ENCODE assay signal across 23 cellular contexts in the genomic region with DNA sequence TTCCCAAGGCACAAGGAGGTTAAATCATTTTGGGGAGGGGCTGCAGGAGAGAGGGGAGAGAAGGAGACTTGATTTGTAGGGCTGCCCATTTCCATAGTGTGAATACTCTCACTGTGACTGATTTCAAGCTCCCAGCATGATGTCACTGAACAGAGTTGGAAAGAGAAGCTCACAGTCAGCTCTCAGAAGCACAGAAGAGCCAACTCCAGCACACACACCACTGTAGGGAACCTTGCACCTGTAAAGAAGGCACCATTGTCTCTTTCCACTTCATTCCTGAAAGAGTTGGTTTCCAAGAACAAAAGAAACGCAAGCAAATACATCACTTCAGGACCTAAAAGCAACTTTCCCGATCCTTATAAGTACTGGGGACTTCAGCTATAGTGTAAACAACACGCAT.
"Had no signal": no experiment of that assay in that cellular context is flagged by ENCODE, and none has a peak within 500 bp of the region (broad histone marks: within the 10 kb centered on the region; RNA-seq: fewer than 3 reads in every experiment).

No MANE protein-coding gene starts in this region.

- H3K4me3 Mint-ChIP-seq: activated T-helper 1 cell treated with anti-CD3 and anti-CD28 coated beads, Interleukin-12 subunit alpha, Interleukin-12 subunit beta, Interleukin-2, Interleukin-4 antibody, amounts not matched to agents 30 ng/mL and 10 ng/mL and 1 ng/mL, durations not matched to agents 14 hours and 24 hours and 36 hours; dendritic cell treated with granulocyte-macrophage colony-stimulating factor and Interleukin-4, amounts not matched to agents 40 ng/mL and 50 ng/mL, for 4 days; mesothelial cell of epicardium; natural killer cell treated with Interleukin-12 subunit alpha and Interleukin-12 subunit beta and Interleukin-15 and Interleukin-18, amount 100 ng/mL, for 72 hours; stimulated activated naive CD8-positive, alpha-beta T cell treated with anti-CD3 and anti-CD28 coated beads, Interleukin-15, amount 100 ng/mL, for 72 hours had no signal

- H3K4me1 ChIP-seq: adrenal gland, vagina had no signal

- FAIRE-seq: astrocyte, kidney had no signal

- H3K9me3 Mint-ChIP-seq: activated naive CD4-positive, alpha-beta T cell treated with anti-CD3 and anti-CD28 coated beads, Interleukin-2, amount 50 U/mL, for 72 hours; activated T-helper 1 cell treated with anti-CD3 and anti-CD28 coated beads, Interleukin-12 subunit alpha, Interleukin-12 subunit beta, Interleukin-2, Interleukin-4 antibody, amounts not matched to agents 30 ng/mL and 10 ng/mL and 1 ng/mL, durations not matched to agents 14 hours and 24 hours and 36 hours; dendritic cell treated with granulocyte-macrophage colony-stimulating factor and Interleukin-4, amounts not matched to agents 40 ng/mL and 50 ng/mL, for 4 days; mesothelial cell of epicardium; natural killer cell treated with Interleukin-12 subunit alpha and Interleukin-12 subunit beta and Interleukin-15 and Interleukin-18, amount 100 ng/mL, for 72 hours; stimulated activated naive CD8-positive, alpha-beta T cell treated with anti-CD3 and anti-CD28 coated beads, Interleukin-15, amount 100 ng/mL, for 72 hours had no signal

- H3K36me3 ChIP-seq: adrenal gland, suprapubic skin, vagina, WERI-Rb-1 had no signal

- H3K27ac Mint-ChIP-seq: activated naive CD4-positive, alpha-beta T cell treated with anti-CD3 and anti-CD28 coated beads, Interleukin-2, amount 50 U/mL, for 72 hours; activated T-helper 1 cell treated with anti-CD3 and anti-CD28 coated beads, Interleukin-12 subunit alpha, Interleukin-12 subunit beta, Interleukin-2, Interleukin-4 antibody, amounts not matched to agents 30 ng/mL and 10 ng/mL and 1 ng/mL, durations not matched to agents 14 hours and 24 hours and 36 hours; dendritic cell treated with granulocyte-macrophage colony-stimulating factor and Interleukin-4, amounts not matched to agents 40 ng/mL and 50 ng/mL, for 4 days; mesothelial cell of epicardium; natural killer cell treated with Interleukin-12 subunit alpha and Interleukin-12 subunit beta and Interleukin-15 and Interleukin-18, amount 100 ng/mL, for 72 hours had no signal

- H3K4me1 Mint-ChIP-seq: mesothelial cell of epicardium; stimulated activated naive CD8-positive, alpha-beta T cell treated with anti-CD3 and anti-CD28 coated beads, Interleukin-15, amount 100 ng/mL, for 72 hours had no signal

- H3K4me3 ChIP-seq: adrenal gland, smooth muscle cell, suprapubic skin, vagina had no signal

- H3K4me2 ChIP-seq: smooth muscle cell had no signal

- H3K27ac ChIP-seq: adrenal gland, suprapubic skin, vagina, WERI-Rb-1 had no signal

- ATAC-seq: activated naive CD4-positive, alpha-beta T cell treated with anti-CD3 and anti-CD28 coated beads, Interleukin-2, amount 50 U/mL, for 72 hours; left lobe of liver; natural killer cell treated with Interleukin-12 subunit alpha and Interleukin-12 subunit beta and Interleukin-15 and Interleukin-18, amount 100 ng/mL, for 72 hours; sciatic nerve; stimulated activated naive CD8-positive, alpha-beta T cell treated with anti-CD3 and anti-CD28 coated beads, Interleukin-15, amount 100 ng/mL, for 72 hours had no signal

- DNase-seq: activated CD4-positive, alpha-beta T cell treated with anti-CD3 and anti-CD28 coated beads, Interleukin-2, amount 50 U/mL, for 4 hours; activated gamma-delta T cell treated with Interleukin-2 at 50 U/mL for 16 hours; adrenal gland; effector memory CD4-positive, alpha-beta T cell; foreskin melanocyte; glutamatergic neuron; hippocampal formation; kidney; stimulated activated CD4-positive, alpha-beta T cell treated with anti-CD3 and anti-CD28 coated beads, Interleukin-4, amount 100 ng/mL, for 1 hour; stimulated activated naive CD8-positive, alpha-beta T cell treated with anti-CD3 and anti-CD28 coated beads, Interleukin-15, amount 100 ng/mL, for 72 hours; trophoblast cell; WERI-Rb-1 had no signal

- H3K27me3 ChIP-seq: adrenal gland, vagina had no signal

- H3K36me3 Mint-ChIP-seq: activated naive CD4-positive, alpha-beta T cell treated with anti-CD3 and anti-CD28 coated beads, Interleukin-2, amount 50 U/mL, for 72 hours; mesothelial cell of epicardium; natural killer cell treated with Interleukin-12 subunit alpha and Interleukin-12 subunit beta and Interleukin-15 and Interleukin-18, amount 100 ng/mL, for 72 hours had no signal
